Comparison of ENCODE assay signal across 8 cellular contexts in genomic region chr10:58384999-58385783, GRCh38. TPM values are rescaled to one million over a fixed set of nuclear protein-coding genes. Genes with fewer than 3 reads are reported as not detected.
DNase-seq lines count a peak whose midpoint lies in the region; ATAC-seq and TF ChIP-seq lines count a peak whose summit lies in the region.

Gene TFAM (plus strand): TSS chr10:58385410. CDS start chr10:58385548, 138 bp downstream.

- peak within 1 kb of the TSS; percentile 98 for H3K27ac Mint-ChIP-seq in activated T-helper 1 cell treated with anti-CD3 and anti-CD28 coated beads, Interleukin-12 subunit alpha, Interleukin-12 subunit beta, Interleukin-2, Interleukin-4 antibody, amounts not matched to agents 30 ng/mL and 10 ng/mL and 1 ng/mL, durations not matched to agents 14 hours and 24 hours and 36 hours
- peak within 1 kb of the TSS; percentile 90 to 99 (median 97) for H3K27ac Mint-ChIP-seq in naive thymus-derived CD8-positive, alpha-beta T cell

- peaks cover 22% of the 10 kb centered on the region for H3K36me3 Mint-ChIP-seq in activated T-helper 1 cell treated with anti-CD3 and anti-CD28 coated beads, Interleukin-12 subunit alpha, Interleukin-12 subunit beta, Interleukin-2, Interleukin-4 antibody, amounts not matched to agents 30 ng/mL and 10 ng/mL and 1 ng/mL, durations not matched to agents 14 hours and 24 hours and 36 hours (ENCODE audit: low read depth)
- H3K36me3 Mint-ChIP-seq in naive thymus-derived CD8-positive, alpha-beta T cell: peaks cover 0 to 37% (median 11%) of the 10 kb centered on the region in 3 donors

- H3K36me3 ChIP-seq in KOPT-K1 (ENCODE audit: insufficient read depth, low read length): peaks cover 39% of the 10 kb centered on the region
- peaks cover 0 to 21% (median 0%) of the 10 kb centered on the region in 3 donors for H3K36me3 ChIP-seq in Peyer's patch
- H3K36me3 ChIP-seq in fibroblast of lung (ENCODE audit: control insufficient read depth, insufficient read depth, low read length): peaks cover 3% of the 10 kb centered on the region

- H3K9me3 Mint-ChIP-seq in activated T-helper 1 cell treated with anti-CD3 and anti-CD28 coated beads, Interleukin-12 subunit alpha, Interleukin-12 subunit beta, Interleukin-2, Interleukin-4 antibody, amounts not matched to agents 30 ng/mL and 10 ng/mL and 1 ng/mL, durations not matched to agents 14 hours and 24 hours and 36 hours: no peaks in the 10 kb centered on the region
- no peaks in the 10 kb centered on the region for H3K9me3 Mint-ChIP-seq in naive thymus-derived CD8-positive, alpha-beta T cell

- peak within 1 kb of the TSS; percentile 99 for H2AFZ ChIP-seq in fibroblast of lung (ENCODE audit: low read length)

- peak; percentile 93 for DNase-seq in Daoy (ENCODE audit: low read depth)
- DNase-seq in Peyer's patch: peak; percentile 93 to 98 (median 95)
- peak; percentile 92 for DNase-seq in activated T-helper 1 cell treated with anti-CD3 and anti-CD28 coated beads, Interleukin-12 subunit alpha, Interleukin-12 subunit beta, Interleukin-2, Interleukin-4 antibody, amounts not matched to agents 30 ng/mL and 10 ng/mL and 1 ng/mL, durations not matched to agents 14 hours and 24 hours and 36 hours (ENCODE audit: low spot score)
- peak; percentile 89 to 94 for DNase-seq in fibroblast of lung (ENCODE audit: low read depth in 2 of 2)
- peak; percentile 92 to 97 (median 95) for DNase-seq in naive thymus-derived CD8-positive, alpha-beta T cell
- peak; percentile 89 to 95 (median 92) for DNase-seq in stimulated activated naive CD4-positive, alpha-beta T cell (lab: John Stamatoyannopoulos, UW)

- POLR2A ChIA-PET in naive thymus-derived CD8-positive, alpha-beta T cell (lab: Charles Lee): interaction anchor here (0.7 to 2.6 kb wide), 7 partner anchors 24 to 117 kb away, joined by 3 to 39 read pairs (median 6); partner anchors contain the start of genes CISD1, IPMK and UBE2D1

- TF ChIP-seq POLR2A in Peyer's patch (IDR thresholded peaks at IDR 0.05): peak; percentile 63 to 78

- peak; percentile 84 for ATAC-seq in GM21786 (IDR thresholded peaks at IDR 0.05; ENCODE audit: unreplicated experiment)
- peak; percentile 80 to 85 for ATAC-seq in naive thymus-derived CD8-positive, alpha-beta T cell

- H3K27me3 Mint-ChIP-seq in activated T-helper 1 cell treated with anti-CD3 and anti-CD28 coated beads, Interleukin-12 subunit alpha, Interleukin-12 subunit beta, Interleukin-2, Interleukin-4 antibody, amounts not matched to agents 30 ng/mL and 10 ng/mL and 1 ng/mL, durations not matched to agents 14 hours and 24 hours and 36 hours (ENCODE audit: insufficient read depth): peaks cover 2% of the 10 kb centered on the region
- H3K27me3 Mint-ChIP-seq in naive thymus-derived CD8-positive, alpha-beta T cell: no peaks in the 10 kb centered on the region

- H3K79me2 ChIP-seq in fibroblast of lung (ENCODE audit: control insufficient read depth, insufficient read depth, low read length): peaks cover 26% of the 10 kb centered on the region

- H4K20me1 ChIP-seq in fibroblast of lung (ENCODE audit: control insufficient read depth, extremely low read depth, insufficient read depth, low read length): no peaks in the 10 kb centered on the region

- peak within 1 kb of the TSS; percentile 96 for H3K4me2 ChIP-seq in fibroblast of lung (ENCODE audit: extremely low read depth, insufficient read depth, low read length)

- H3K4me1 Mint-ChIP-seq in activated T-helper 1 cell treated with anti-CD3 and anti-CD28 coated beads, Interleukin-12 subunit alpha, Interleukin-12 subunit beta, Interleukin-2, Interleukin-4 antibody, amounts not matched to agents 30 ng/mL and 10 ng/mL and 1 ng/mL, durations not matched to agents 14 hours and 24 hours and 36 hours (ENCODE audit: low read depth): peaks cover 51% of the 10 kb centered on the region
- peaks cover 16 to 58% (median 54%) of the 10 kb centered on the region in 4 donors for H3K4me1 Mint-ChIP-seq in naive thymus-derived CD8-positive, alpha-beta T cell

- TF ChIP-seq CTCF in Peyer's patch (IDR thresholded peaks at IDR 0.05) (peak in 5 of 6 experiments; percentile 31 to 55 (median 36)), fibroblast of lung (conservative IDR thresholded peaks at IDR 0.05 in 1 of 2, IDR thresholded peaks at IDR 0.05 in 1 of 2; ENCODE audit: low read depth in 1 of 2, low read length in 2 of 2) (peak; percentile 24 to 37)

- intact Hi-C loops in activated T-helper 1 cell treated with anti-CD3 and anti-CD28 coated beads, Interleukin-12 subunit alpha, Interleukin-12 subunit beta, Interleukin-2, Interleukin-4 antibody, amounts not matched to agents 30 ng/mL and 10 ng/mL and 1 ng/mL, durations not matched to agents 14 hours and 24 hours and 36 hours (cut with micrococcal nuclease): loop anchor here (1.0 to 2.0 kb wide), 7 partner anchors 16 to 1496 kb away; no protein-coding TSS in a partner anchor

- peak within 1 kb of the TSS; percentile 92 for H3K9ac ChIP-seq in fibroblast of lung (ENCODE audit: insufficient read depth, low read length)

- peak within 1 kb of the TSS; percentile 99 for H3K4me3 Mint-ChIP-seq in activated T-helper 1 cell treated with anti-CD3 and anti-CD28 coated beads, Interleukin-12 subunit alpha, Interleukin-12 subunit beta, Interleukin-2, Interleukin-4 antibody, amounts not matched to agents 30 ng/mL and 10 ng/mL and 1 ng/mL, durations not matched to agents 14 hours and 24 hours and 36 hours
- peak within 1 kb of the TSS; percentile 91 to 100 (median 98) for H3K4me3 Mint-ChIP-seq in naive thymus-derived CD8-positive, alpha-beta T cell

- H3K9me3 ChIP-seq in KOPT-K1 (ENCODE audit: insufficient read depth, low read length, poor library complexity, severe bottlenecking) (no peaks in the 10 kb centered on the region), Peyer's patch (no peaks in the 10 kb centered on the region), fibroblast of lung (ENCODE audit: control insufficient read depth, insufficient read depth, low read depth, low read length) (no peaks in the 10 kb centered on the region)

- H3K27me3 ChIP-seq in Peyer's patch: no peaks in the 10 kb centered on the region
- no peaks in the 10 kb centered on the region for H3K27me3 ChIP-seq in fibroblast of lung (ENCODE audit: control insufficient read depth, insufficient read depth, low read length)

- H3K4me3 ChIP-seq in Peyer's patch (peak within 1 kb of the TSS; percentile 66 to 94 (median 70)), fibroblast of lung (replicated peaks in 1 of 4; ENCODE audit: control extremely low read depth in 1 of 4, insufficient read depth in 1 of 4, low read depth in 3 of 4, low read length in 4 of 4) (peak within 1 kb of the TSS; percentile 86 to 100 (median 95))

- H3K27ac ChIP-seq in KOPT-K1 (ENCODE audit: low read depth, low read length, poor library complexity, severe bottlenecking) (peak within 1 kb of the TSS; percentile 81), Peyer's patch (peak within 1 kb of the TSS; percentile 83 to 92 (median 88)), fibroblast of lung (ENCODE audit: insufficient read depth, low read length) (peak within 1 kb of the TSS; percentile 92)

- H3K4me1 ChIP-seq in Peyer's patch (peaks cover 0 to 22% (median 2%) of the 10 kb centered on the region in 4 donors), fibroblast of lung (ENCODE audit: control insufficient read depth, extremely low read depth, insufficient read depth, low read length) (peaks cover 3% of the 10 kb centered on the region)

RNA-seq across cellular contexts. Expression of gene TFAM, which starts in this region (rescaled TPM):
- 53.5 and 84.8 TPM in 2 replicates for total RNA-seq in Daoy (2014; rRNA removed; shearing (Covaris generic))
- total RNA-seq in Peyer's patch: 10 to 100 TPM; 12.8 to 17.0 (median 15.2) TPM
- 99.9 and 106 TPM in 2 replicates for total RNA-seq in activated T-helper 1 cell treated with anti-CD3 and anti-CD28 coated beads, Interleukin-12 subunit alpha, Interleukin-12 subunit beta, Interleukin-2, Interleukin-4 antibody, amounts not matched to agents 30 ng/mL and 10 ng/mL and 1 ng/mL, durations not matched to agents 14 hours and 24 hours and 36 hours
- total RNA-seq in fibroblast of lung: 19.5 and 21.1 TPM in 2 replicates
- polyA plus RNA-seq in fibroblast of lung: 14.9 and 20.1 TPM in 2 replicates
- polyA plus RNA-seq in fibroblast of lung (2012): 16.7 and 26.4 TPM in 2 replicates
- polyA minus RNA-seq in fibroblast of lung (ENCODE audit: low replicate concordance): 5.7 and 11.2 TPM in 2 replicates
- total RNA-seq in naive thymus-derived CD8-positive, alpha-beta T cell: 10 to 100 TPM; 58.5 to 61.4 TPM
- 10 to 100 TPM; 50.3 to 52.7 (median 51.9) TPM for polyA plus RNA-seq in naive thymus-derived CD8-positive, alpha-beta T cell

Comparison
In these comparisons a context has a peak if more than half of its experiments do, and no peak if none do; other contexts are left out.
1. Peak in every context shown above with its lines: DNase-seq, ATAC-seq, H3K4me3 ChIP-seq and H3K27ac ChIP-seq.